In genomic region chr6:42520786-42521607, GRCh38 we compare ENCODE assay signal across 10 cellular contexts. TPM values are rescaled to one million over a fixed set of nuclear protein-coding genes. Genes with fewer than 3 reads are reported as not detected.
DNase-seq lines count a peak whose midpoint lies in the region; ATAC-seq and TF ChIP-seq lines count a peak whose summit lies in the region.
"Had no signal": no experiment of that assay in that cellular context is flagged by ENCODE, and none has a peak within 500 bp of the region (broad histone marks: within the 10 kb centered on the region; RNA-seq: fewer than 3 reads in every experiment).

No MANE protein-coding gene starts in this region.

- 36 to 45% methylated on average over 6 of the region's 6 CpGs for WGBS in esophagus, 2 donors

- peaks cover 0 to 4% of the 10 kb centered on the region in 2 donors for H3K4me1 ChIP-seq in esophagus (ENCODE audit: control insufficient read depth in 2 of 2, insufficient read depth in 2 of 2, low read length in 1 of 2)
- H3K4me1 ChIP-seq: SJCRH30 had no signal

- DNase-seq in GM10266 (ENCODE audit: extremely low spot score): peak; percentile 31
- peak; percentile 15 for DNase-seq in NCI-H460 (ENCODE audit: extremely low read depth, low read depth)
- DNase-seq in NCI-H774 (lab: John Stamatoyannopoulos, UW): no peak
- no peak for DNase-seq in cortex of kidney (lab: John Stamatoyannopoulos, UW)
- DNase-seq in omental fat pad (ENCODE audit: low spot score): no peak
- no peak for DNase-seq in dermis blood vessel endothelial cell
- DNase-seq: SJCRH30 had no signal

- peak overlapping the region; percentile 4 to 47 for H3K27ac ChIP-seq in esophagus (ENCODE audit: low read depth in 2 of 2, low read length in 1 of 2)
- H3K27ac ChIP-seq: coronary artery, SJCRH30 had no signal

- ATAC-seq in GM21737 (IDR thresholded peaks at IDR 0.05; ENCODE audit: unreplicated experiment): peak; percentile 77
- ATAC-seq in omental fat pad (ENCODE audit: low FRiP score): no peak

- no peak overlapping the region for H3K4me3 ChIP-seq in esophagus (ENCODE audit: low read depth in 1 of 2, low read length in 2 of 2)
- H3K4me3 ChIP-seq: coronary artery, SJCRH30 had no signal

- H3K9me3 ChIP-seq in esophagus (ENCODE audit: control insufficient read depth in 2 of 2, insufficient read depth in 1 of 2, low read depth in 1 of 2, low read length in 1 of 2): peaks cover 0 to 2% of the 10 kb centered on the region in 2 donors
- H3K9me3 ChIP-seq: SJCRH30 had no signal

- TF ChIP-seq CTCF in GM10266 (IDR thresholded peaks at IDR 0.05; ENCODE audit: control insufficient read depth, insufficient read depth, low read depth, missing control alignments) (no peak), omental fat pad (IDR thresholded peaks at IDR 0.05) (no peak)

- no peaks in the 10 kb centered on the region for H3K36me3 ChIP-seq in esophagus (ENCODE audit: control insufficient read depth in 2 of 2, insufficient read depth in 2 of 2, low read length in 1 of 2)
- H3K36me3 ChIP-seq: SJCRH30 had no signal

- H3K27me3 ChIP-seq in esophagus (ENCODE audit: control insufficient read depth in 1 of 2, insufficient read depth in 2 of 2, low read length in 2 of 2): peaks cover 2 to 3% of the 10 kb centered on the region in 2 donors
- H3K27me3 ChIP-seq: SJCRH30 had no signal

RNA-seq across cellular contexts. Expression of gene UBR2, which starts 42.8 kb away (rescaled TPM):
- 14.2 and 14.3 TPM in 2 replicates for total RNA-seq in NCI-H460 (2014; rRNA removed; shearing (Covaris generic))
- polyA plus RNA-seq in NCI-H460 (2014; cell fraction: nucleus; rRNA removed): 5.7 and 10.8 TPM in 2 replicates
- 1 to 10 TPM; 5.5 to 7.7 TPM for polyA plus RNA-seq in esophagus
- total RNA-seq in omental fat pad (10 to 100 TPM; 20.8 to 42.9 (median 26.6) TPM), dermis blood vessel endothelial cell (37.6 and 39.5 TPM in 2 replicates)

Comparison
In these comparisons a context has a peak if more than half of its experiments do, and no peak if none do; other contexts are left out.
1. DNase-seq: peak in GM10266 (single experiment) and NCI-H460 (single experiment); none in NCI-H774 (single experiment), cortex of kidney (single experiment), omental fat pad (single experiment) and dermis blood vessel endothelial cell (single experiment).